ENCODE assay signal across 11 cellular contexts in genomic region chr7:104985259-104985617, GRCh38. TPM values are rescaled to one million over a fixed set of nuclear protein-coding genes. Genes with fewer than 3 reads are reported as not detected.
DNase-seq lines count a peak whose midpoint lies in the region; ATAC-seq and TF ChIP-seq lines count a peak whose summit lies in the region.
"Had no signal": no experiment of that assay in that cellular context is flagged by ENCODE, and none has a peak within 500 bp of the region (broad histone marks: within the 10 kb centered on the region; RNA-seq: fewer than 3 reads in every experiment).

No MANE protein-coding gene starts in this region.

- H3K4me3 Mint-ChIP-seq in Calu3 (ENCODE audit: low read depth, unreplicated experiment) (peak overlapping the region; percentile 86), osteocyte (ENCODE audit: unreplicated experiment) (no peak overlapping the region)
- no peak overlapping the region for H3K4me3 Mint-ChIP-seq in dendritic cell treated with granulocyte-macrophage colony-stimulating factor and Interleukin-4, amounts not matched to agents 40 ng/mL and 50 ng/mL, for 4 days

- H3K27ac ChIP-seq in MM.1S (ENCODE audit: low read length), result peak overlapping the region; percentile 87

- H3K4me1 Mint-ChIP-seq in Calu3 (ENCODE audit: low read depth, unreplicated experiment) (peaks cover 17% of the 10 kb centered on the region), osteocyte (ENCODE audit: unreplicated experiment) (peaks cover 64% of the 10 kb centered on the region)
- H3K4me1 Mint-ChIP-seq in dendritic cell treated with granulocyte-macrophage colony-stimulating factor and Interleukin-4, amounts not matched to agents 40 ng/mL and 50 ng/mL, for 4 days (ENCODE audit: low read depth), result peaks cover 37% of the 10 kb centered on the region

- no TSS peak for BruUV-seq in Calu3 (replicated peaks; lab: Mats Ljungman, UMichigan)

- H3K27me3 Mint-ChIP-seq in Calu3 (ENCODE audit: unreplicated experiment), result no peaks in the 10 kb centered on the region
- no peaks in the 10 kb centered on the region for H3K27me3 Mint-ChIP-seq in dendritic cell treated with granulocyte-macrophage colony-stimulating factor and Interleukin-4, amounts not matched to agents 40 ng/mL and 50 ng/mL, for 4 days
- no peaks in the 10 kb centered on the region for H3K27me3 Mint-ChIP-seq in osteocyte (ENCODE audit: unreplicated experiment)

- H3K9me3 Mint-ChIP-seq in Calu3 (ENCODE audit: low read depth, unreplicated experiment) (no peaks in the 10 kb centered on the region), osteocyte (ENCODE audit: unreplicated experiment) (no peaks in the 10 kb centered on the region)
- no peaks in the 10 kb centered on the region for H3K9me3 Mint-ChIP-seq in dendritic cell treated with granulocyte-macrophage colony-stimulating factor and Interleukin-4, amounts not matched to agents 40 ng/mL and 50 ng/mL, for 4 days

- DNase-seq in Calu3 (no peak), MM.1S (no peak), osteocyte (ENCODE audit: extremely low spot score, unreplicated experiment) (no peak), Kasumi-1 (lab: John Stamatoyannopoulos, UW) (no peak), EL (no peak)
- DNase-seq: islet precursor cell, T-helper 9 cell had no signal

- H4K20me1 ChIP-seq in MM.1S (ENCODE audit: insufficient read depth, low read length), result no peaks in the 10 kb centered on the region; the same call in 1 of the 2 replicates

- H3K36me3 Mint-ChIP-seq in Calu3 (ENCODE audit: insufficient read depth, unreplicated experiment) (peaks cover 15% of the 10 kb centered on the region), osteocyte (ENCODE audit: unreplicated experiment) (peaks cover 14% of the 10 kb centered on the region)
- H3K36me3 Mint-ChIP-seq in dendritic cell treated with granulocyte-macrophage colony-stimulating factor and Interleukin-4, amounts not matched to agents 40 ng/mL and 50 ng/mL, for 4 days (ENCODE audit: low read depth), result peaks cover 26% of the 10 kb centered on the region

- no peak for TF ChIP-seq CTCF in Calu3 (IDR thresholded peaks at IDR 0.05; ENCODE audit: unreplicated experiment)
- no peak for TF ChIP-seq CTCF in MM.1S (IDR thresholded peaks at IDR 0.05; ENCODE audit: low read length)
- no peak for TF ChIP-seq CTCF in osteocyte (IDR thresholded peaks at IDR 0.05)

- peak overlapping the region; percentile 97 for H3K4me2 ChIP-seq in MM.1S (ENCODE audit: low read depth, low read length)

- intact Hi-C loops in Calu3 (cut with micrococcal nuclease; ENCODE audit: unreplicated experiment), result no loop called here
- intact Hi-C loops in dendritic cell treated with granulocyte-macrophage colony-stimulating factor and Interleukin-4, amounts not matched to agents 40 ng/mL and 50 ng/mL, for 4 days (cut with micrococcal nuclease), result no loop called here

- H3K79me2 ChIP-seq in MM.1S (ENCODE audit: low read length), result peaks cover 19% of the 10 kb centered on the region

- H3K9me2 ChIP-seq in MM.1S (replicated peaks; ENCODE audit: insufficient read depth, low read length), result no peaks in the 10 kb centered on the region

- H3K4me1 ChIP-seq in MM.1S (ENCODE audit: low read length), result peaks cover 30% of the 10 kb centered on the region

- no peaks in the 10 kb centered on the region for H3K36me3 ChIP-seq in MM.1S (replicated peaks; ENCODE audit: insufficient read depth, low read length)

- H3K27me3 ChIP-seq in MM.1S (replicated peaks; ENCODE audit: insufficient read depth, low read length), result no peaks in the 10 kb centered on the region

- H2AFZ ChIP-seq in MM.1S (ENCODE audit: low read length), result no peak overlapping the region

- H3K4me3 ChIP-seq in MM.1S (ENCODE audit: low read length), result no peak overlapping the region

- CTCF ChIA-PET in Calu3 (lab: Charles Lee), result no interaction called here

- H3K9ac ChIP-seq in MM.1S (ENCODE audit: low read length), result peak overlapping the region; percentile 89; the same call in 1 of the 2 replicates

- ATAC-seq in GM18868 (IDR thresholded peaks at IDR 0.05; ENCODE audit: unreplicated experiment) (no peak), HG02840 (IDR thresholded peaks at IDR 0.05; ENCODE audit: low FRiP score, unreplicated experiment) (no peak)
- ATAC-seq: GM12878 had no signal

- H3K27ac Mint-ChIP-seq in Calu3 (ENCODE audit: unreplicated experiment) (no peak overlapping the region), osteocyte (ENCODE audit: unreplicated experiment) (peak overlapping the region; percentile 100)
- peak overlapping the region; percentile 100 for H3K27ac Mint-ChIP-seq in dendritic cell treated with granulocyte-macrophage colony-stimulating factor and Interleukin-4, amounts not matched to agents 40 ng/mL and 50 ng/mL, for 4 days

- peaks cover 58% of the 10 kb centered on the region for H3F3A ChIP-seq in MM.1S (ENCODE audit: insufficient read depth, low read length)

- H3K9me3 ChIP-seq in MM.1S (replicated peaks; ENCODE audit: insufficient read depth, low read length), result no peaks in the 10 kb centered on the region

RNA-seq across cellular contexts. Expression of gene KMT2E, which starts 28.8 kb away (rescaled TPM):
- total RNA-seq in Calu3 (2022), result 37.7 and 39.1 TPM in 2 replicates
- 72.9 and 75.6 TPM in 2 replicates for total RNA-seq in osteocyte
